Comparison of ENCODE assay signal across 12 cellular contexts in genomic region chr19:5692785-5693194, GRCh38. TPM values are rescaled to one million over a fixed set of nuclear protein-coding genes. Genes with fewer than 3 reads are reported as not detected.
DNase-seq lines count a peak whose midpoint lies in the region; ATAC-seq and TF ChIP-seq lines count a peak whose summit lies in the region.
"Had no signal": no experiment of that assay in that cellular context is flagged by ENCODE, and none has a peak within 500 bp of the region (broad histone marks: within the 10 kb centered on the region; RNA-seq: fewer than 3 reads in every experiment).

No MANE protein-coding gene starts in this region.

- H3K4me3 ChIP-seq in left ventricle myocardium inferior (no peak overlapping the region), endodermal cell (ENCODE audit: low read length) (no peak overlapping the region), subcutaneous abdominal adipose tissue (ENCODE audit: low read depth in 1 of 5, low read length in 5 of 5) (no peak overlapping the region)
- H3K4me3 ChIP-seq: mucosa of descending colon had no signal

- DNase-seq in left ventricle myocardium inferior (no peak), Right ventricle myocardium inferior (ENCODE audit: missing footprints) (no peak), endodermal cell (no peak), islet precursor cell (no peak)
- DNase-seq: aorta, COR-L47, mucosa of descending colon, NCI-H1694 treated with DMSO at 0.1 percent for 48 hours had no signal

- H3K27me3 ChIP-seq in left ventricle myocardium inferior (ENCODE audit: low read depth) (no peaks in the 10 kb centered on the region), endodermal cell (ENCODE audit: control insufficient read depth, insufficient read depth, low read length, poor library complexity, severe bottlenecking) (no peaks in the 10 kb centered on the region), subcutaneous abdominal adipose tissue (ENCODE audit: control insufficient read depth in 5 of 5, insufficient read depth in 4 of 5, low read length in 5 of 5) (no peaks in the 10 kb centered on the region)

- H3K4me1 Mint-ChIP-seq in endodermal cell = peaks cover 2% of the 10 kb centered on the region

- WGBS in endodermal cell (ENCODE audit: insufficient coverage in 1 of 2, insufficient read length in 1 of 2), 2 experiments = 90 to 94% methylated on average over 7 of the region's 7 CpGs

- H3K4me1 ChIP-seq in left ventricle myocardium inferior = peaks cover 36% of the 10 kb centered on the region
- no peaks in the 10 kb centered on the region for H3K4me1 ChIP-seq in endodermal cell (ENCODE audit: control insufficient read depth, insufficient read depth, low read length)
- peaks cover 0 to 28% (median 23%) of the 10 kb centered on the region in 5 donors for H3K4me1 ChIP-seq in subcutaneous abdominal adipose tissue (ENCODE audit: control insufficient read depth in 5 of 5, insufficient read depth in 5 of 5, low read length in 5 of 5)

- H3K9me3 ChIP-seq in left ventricle myocardium inferior (replicated peaks) (no peaks in the 10 kb centered on the region), endodermal cell (ENCODE audit: control insufficient read depth, low read length) (no peaks in the 10 kb centered on the region), subcutaneous abdominal adipose tissue (ENCODE audit: control insufficient read depth in 5 of 5, low read length in 5 of 5) (no peaks in the 10 kb centered on the region)
- H3K9me3 ChIP-seq: mucosa of descending colon had no signal

- peak overlapping the region; percentile 99 for H3K4me3 Mint-ChIP-seq in endodermal cell

- peaks cover 44% of the 10 kb centered on the region for H3K36me3 Mint-ChIP-seq in endodermal cell (ENCODE audit: low read depth)

- H3K27ac Mint-ChIP-seq in endodermal cell = peak overlapping the region; percentile 86

- intact Hi-C loops in left ventricle myocardium inferior (cut with micrococcal nuclease) = no loop called here
- intact Hi-C loops in Right ventricle myocardium inferior (cut with DNase I) = no loop called here

- H3K9ac ChIP-seq in endodermal cell (ENCODE audit: extremely low read depth, low read length, poor library complexity, severe bottlenecking) = no peak overlapping the region
- H3K9ac ChIP-seq in subcutaneous abdominal adipose tissue (ENCODE audit: low read length in 5 of 5) = peak overlapping the region in 1 of 5 donors; percentile 81

- TF ChIP-seq CTCF in left ventricle myocardium inferior (IDR thresholded peaks at IDR 0.05; ENCODE audit: borderline replicate concordance) (no peak), endodermal cell (conservative IDR thresholded peaks at IDR 0.05) (no peak)

- ATAC-seq in Right ventricle myocardium inferior = no peak
- no peak for ATAC-seq in HG03280 (IDR thresholded peaks at IDR 0.05; ENCODE audit: unreplicated experiment)
- no peak for ATAC-seq in HG03196 (IDR thresholded peaks at IDR 0.05; ENCODE audit: unreplicated experiment)
- ATAC-seq: mucosa of descending colon had no signal

- H3K9me3 Mint-ChIP-seq in endodermal cell = peaks cover 5% of the 10 kb centered on the region

- H3K27me3 Mint-ChIP-seq in endodermal cell (ENCODE audit: insufficient read depth) = peaks cover 5% of the 10 kb centered on the region

- H3K27ac ChIP-seq in left ventricle myocardium inferior (replicated peaks) (peak overlapping the region; percentile 94), endodermal cell (ENCODE audit: low read depth, low read length) (no peak overlapping the region), subcutaneous abdominal adipose tissue (ENCODE audit: low read depth, low read length) (peak overlapping the region; percentile 46)

- H3K36me3 ChIP-seq in left ventricle myocardium inferior (peaks cover 60% of the 10 kb centered on the region), endodermal cell (ENCODE audit: control insufficient read depth, insufficient read depth, low read length) (peaks cover 42% of the 10 kb centered on the region), subcutaneous abdominal adipose tissue (ENCODE audit: control insufficient read depth in 5 of 5, insufficient read depth in 5 of 5, low read length in 5 of 5) (peaks cover 0 to 61% (median 56%) of the 10 kb centered on the region in 5 donors)

TF ChIP-seq in PFSK-1, 5 proteins besides CTCF, POLR2A, EP300 and RAD21:
- TF ChIP-seq TAF1 (IDR thresholded peaks at IDR 0.05; ENCODE audit: borderline replicate concordance, insufficient read depth, low read length) (no peak), FOXP2 (optimal IDR thresholded peaks at IDR 0.05; ENCODE audit: borderline replicate concordance, extremely low read depth, extremely low read length, insufficient read depth) (no peak), POLR2AphosphoS5 (IDR thresholded peaks at IDR 0.05; ENCODE audit: low read depth, low read length) (peak; percentile 46; the same call in 1 of the 2 replicates), REST (IDR thresholded peaks at IDR 0.05; ENCODE audit: insufficient read depth in 1 of 2, low read depth in 2 of 2, low read length in 2 of 2) (no peak), SIN3A (IDR thresholded peaks at IDR 0.05; ENCODE audit: borderline replicate concordance, insufficient read depth, low read length) (no peak)

RNA-seq across cellular contexts. Expression of gene RPL36, which starts 2.7 kb away (rescaled TPM):
- 407 TPM for total RNA-seq in left ventricle myocardium inferior
- total RNA-seq in Right ventricle myocardium inferior = 435 TPM
- polyA plus RNA-seq in PFSK-1 (2012; ENCODE audit: insufficient read length, low read depth) = 4,214 TPM
- 1,000 to 10,000 TPM; 1,005 to 1,008 TPM for total RNA-seq in endodermal cell
- polyA plus RNA-seq in endodermal cell (2013, experiment 1 of 2) = 886 TPM
- polyA plus RNA-seq in endodermal cell (2013, experiment 2 of 2) = 903 TPM

RNA-seq across cellular contexts. Expression of gene HSD11B1L, which starts 12.0 kb away (rescaled TPM):
- 4.5 TPM for total RNA-seq in left ventricle myocardium inferior
- 3.9 TPM for total RNA-seq in Right ventricle myocardium inferior
- polyA plus RNA-seq in PFSK-1 (2012; ENCODE audit: insufficient read length, low read depth) = 15.5 TPM
- 10 to 100 TPM in 1 of 2 donors, 1 to 10 TPM in 1; 7.7 to 12.7 TPM for total RNA-seq in endodermal cell
- polyA plus RNA-seq in endodermal cell (2013, experiment 1 of 2) = 31.0 TPM
- polyA plus RNA-seq in endodermal cell (2013, experiment 2 of 2) = 29.1 TPM

RNA-seq across cellular contexts. Expression of gene MICOS13, which starts 12.5 kb away (rescaled TPM):
- total RNA-seq in left ventricle myocardium inferior (155 TPM), Right ventricle myocardium inferior (172 TPM), endodermal cell (10 to 100 TPM; 26.3 to 35.0 TPM)
- polyA plus RNA-seq in PFSK-1 (2012; ENCODE audit: insufficient read length, low read depth) = 118 TPM
- 24.6 TPM for polyA plus RNA-seq in endodermal cell (2013, experiment 1 of 2)
- 24.6 TPM for polyA plus RNA-seq in endodermal cell (2013, experiment 2 of 2)

RNA-seq across cellular contexts. Expression of gene LONP1, which starts 27.2 kb away (rescaled TPM):
- total RNA-seq in left ventricle myocardium inferior (104 TPM), Right ventricle myocardium inferior (98.1 TPM), endodermal cell (100 to 1,000 TPM in 1 of 2 donors, 10 to 100 TPM in 1; 97.1 to 109 TPM)
- polyA plus RNA-seq in PFSK-1 (2012; ENCODE audit: insufficient read length, low read depth) = 957 TPM
- 58.3 TPM for polyA plus RNA-seq in endodermal cell (2013, experiment 1 of 2)
- polyA plus RNA-seq in endodermal cell (2013, experiment 2 of 2) = 57.5 TPM

RNA-seq across cellular contexts. Expression of gene CATSPERD, which starts 27.6 kb away (rescaled TPM):
- total RNA-seq in left ventricle myocardium inferior (not detected), Right ventricle myocardium inferior (not detected), endodermal cell (not detected)
- 0.18 TPM for polyA plus RNA-seq in PFSK-1 (2012; ENCODE audit: insufficient read length, low read depth)
- not detected for polyA plus RNA-seq in endodermal cell (2013, experiment 1 of 2)
- not detected for polyA plus RNA-seq in endodermal cell (2013, experiment 2 of 2)
- total RNA-seq: aorta, mucosa of descending colon had no signal
- polyA plus RNA-seq: aorta had no signal
